ENCODE assay signal across 28 cellular contexts in the genomic region with DNA sequence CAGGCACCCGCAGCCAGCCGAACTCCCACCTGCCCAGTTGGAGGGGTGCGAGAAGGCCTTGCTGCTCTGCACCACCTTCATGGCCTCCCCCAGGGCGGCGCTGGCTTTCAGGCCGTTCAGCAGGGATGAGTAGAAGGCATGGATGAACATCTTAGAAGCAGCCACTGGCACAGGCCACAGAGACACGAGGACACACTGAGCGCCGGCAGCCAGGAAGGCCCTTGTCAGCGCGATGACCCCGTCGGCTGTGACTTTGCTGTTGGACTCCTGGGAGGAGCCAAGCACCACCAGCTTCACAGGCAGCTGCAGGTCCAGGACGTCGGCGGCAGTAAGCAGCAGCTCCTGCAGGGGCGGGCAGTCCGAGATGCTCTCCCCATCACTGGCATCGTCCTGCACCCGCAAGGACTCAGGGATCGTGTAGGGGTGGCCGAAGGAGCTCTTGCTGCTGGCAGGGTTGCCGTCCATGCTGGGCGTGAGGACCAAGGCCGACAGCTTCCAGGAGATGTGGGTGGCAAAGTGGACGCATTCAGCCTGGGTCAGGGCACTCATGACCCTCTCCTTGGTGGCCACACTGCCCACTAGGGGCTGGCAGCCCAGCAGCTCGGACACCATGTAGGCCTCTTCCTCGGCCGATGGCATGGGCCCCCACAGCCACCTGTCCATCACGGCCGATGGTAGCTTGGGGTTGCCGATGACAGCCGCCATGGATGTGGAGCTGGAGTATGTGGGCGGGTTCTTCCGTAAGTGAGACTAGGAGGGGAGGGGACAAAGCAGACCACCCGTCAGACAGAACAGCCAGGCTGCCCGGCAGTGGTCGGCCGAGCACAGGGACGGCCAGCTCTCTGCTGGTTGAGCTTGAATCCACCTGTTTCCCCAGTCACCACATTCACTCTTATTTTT.
"Had no signal": no experiment of that assay in that cellular context is flagged by ENCODE, and none has a peak within 500 bp of the region (broad histone marks: within the 10 kb centered on the region; RNA-seq: fewer than 3 reads in every experiment).

No MANE protein-coding gene starts in this region.

- DNase-seq: activated CD4-positive, alpha-beta memory T cell treated with anti-CD3 and anti-CD28 coated beads for 36 hours; activated CD4-positive, alpha-beta T cell treated with anti-CD3 and anti-CD28 coated beads, Interleukin-2, amount 10 ng/mL, durations not matched to agents 7 days and 5 days; activated CD4-positive, CD25-positive, alpha-beta regulatory T cell; activated CD8-positive, alpha-beta memory T cell treated with anti-CD3 and anti-CD28 coated beads for 24 hours; activated effector memory CD4-positive, alpha-beta T cell treated with anti-CD3 and anti-CD28 coated beads, Interleukin-2, amount 50 U/mL, for 16 hours; activated naive CD4-positive, alpha-beta T cell treated with Interleukin-2 at 50 U/mL for 16 hours; activated naive CD8-positive, alpha-beta T cell treated with anti-CD3 and anti-CD28 coated beads, Interleukin-2, amount 50 U/mL, for 24 hours; activated T-cell treated with anti-CD3 and anti-CD28 coated beads, Interleukin-2, amount 50 U/mL, for 4 hours; amniotic stem cell; body of pancreas; Karpas-422; NCI-H1105 treated with DMSO at 0.1 percent for 48 hours; NCI-H146; NCI-H1930; NCI-H2171; NCI-H2227 treated with DMSO at 0.1 percent for 48 hours; NCI-H446 treated with DMSO at 0.1 percent for 48 hours; NCI-H526; NCI-H82; NK-92 treated with Interleukin-12 subunit alpha and Interleukin-12 subunit beta, amount 100 ng/mL, for 24 hours; SIG-M5; T-cell had no signal

- H3K27me3 Mint-ChIP-seq: activated CD4-positive, alpha-beta memory T cell treated with anti-CD3 and anti-CD28 coated beads for 36 hours; activated CD4-positive, alpha-beta T cell treated with anti-CD3 and anti-CD28 coated beads, Interleukin-2, amount 10 ng/mL, durations not matched to agents 7 days and 5 days; activated naive CD8-positive, alpha-beta T cell treated with anti-CD3 and anti-CD28 coated beads, Interleukin-2, amount 50 U/mL, for 24 hours; T-cell had no signal

- H3K27ac Mint-ChIP-seq: activated CD4-positive, alpha-beta memory T cell treated with anti-CD3 and anti-CD28 coated beads for 36 hours; activated CD4-positive, alpha-beta T cell treated with anti-CD3 and anti-CD28 coated beads, Interleukin-2, amount 10 ng/mL, durations not matched to agents 7 days and 5 days; activated naive CD4-positive, alpha-beta T cell treated with anti-CD3 and anti-CD28 coated beads, Interleukin-2, amount 50 U/mL, for 72 hours; activated naive CD8-positive, alpha-beta T cell treated with anti-CD3 and anti-CD28 coated beads, Interleukin-2, amount 50 U/mL, for 24 hours; T-cell had no signal

- H3K4me3 Mint-ChIP-seq: activated CD4-positive, alpha-beta memory T cell treated with anti-CD3 and anti-CD28 coated beads for 36 hours; activated CD4-positive, alpha-beta T cell treated with anti-CD3 and anti-CD28 coated beads, Interleukin-2, amount 10 ng/mL, durations not matched to agents 7 days and 5 days; activated naive CD8-positive, alpha-beta T cell treated with anti-CD3 and anti-CD28 coated beads, Interleukin-2, amount 50 U/mL, for 24 hours; activated T-cell treated with anti-CD3 and anti-CD28 coated beads, Interleukin-2, amount 50 U/mL, for 4 hours; T-cell had no signal

- H3K36me3 Mint-ChIP-seq: activated CD4-positive, alpha-beta memory T cell treated with anti-CD3 and anti-CD28 coated beads for 36 hours; activated naive CD4-positive, alpha-beta T cell treated with anti-CD3 and anti-CD28 coated beads, Interleukin-2, amount 50 U/mL, for 72 hours; T-cell had no signal

- H3K4me1 ChIP-seq: ascending aorta, body of pancreas, Peyer's patch had no signal

- H3K27ac ChIP-seq: ascending aorta, body of pancreas, Peyer's patch, RWPE1, VCaP had no signal

- H3K27me3 ChIP-seq: ascending aorta, body of pancreas, Peyer's patch had no signal

- FAIRE-seq: K562 had no signal

- H3K9me3 ChIP-seq: ascending aorta, body of pancreas, Peyer's patch had no signal

- ATAC-seq: activated naive CD4-positive, alpha-beta T cell treated with anti-CD3 and anti-CD28 coated beads, Interleukin-2, amount 50 U/mL, for 72 hours; activated naive CD8-positive, alpha-beta T cell treated with anti-CD3 and anti-CD28 coated beads, Interleukin-2, amount 50 U/mL, for 24 hours; activated T-cell treated with anti-CD3 and anti-CD28 coated beads, Interleukin-2, amount 50 U/mL, for 4 hours; body of pancreas; K562; T-cell had no signal

- H3K4me3 ChIP-seq: ascending aorta, body of pancreas, K562, Peyer's patch had no signal

- H3K4me1 Mint-ChIP-seq: activated CD4-positive, alpha-beta T cell treated with anti-CD3 and anti-CD28 coated beads, Interleukin-2, amount 10 ng/mL, durations not matched to agents 7 days and 5 days; activated naive CD8-positive, alpha-beta T cell treated with anti-CD3 and anti-CD28 coated beads, Interleukin-2, amount 50 U/mL, for 24 hours; T-cell had no signal
